Comparison of ENCODE assay signal across 11 cellular contexts in the genomic region with DNA sequence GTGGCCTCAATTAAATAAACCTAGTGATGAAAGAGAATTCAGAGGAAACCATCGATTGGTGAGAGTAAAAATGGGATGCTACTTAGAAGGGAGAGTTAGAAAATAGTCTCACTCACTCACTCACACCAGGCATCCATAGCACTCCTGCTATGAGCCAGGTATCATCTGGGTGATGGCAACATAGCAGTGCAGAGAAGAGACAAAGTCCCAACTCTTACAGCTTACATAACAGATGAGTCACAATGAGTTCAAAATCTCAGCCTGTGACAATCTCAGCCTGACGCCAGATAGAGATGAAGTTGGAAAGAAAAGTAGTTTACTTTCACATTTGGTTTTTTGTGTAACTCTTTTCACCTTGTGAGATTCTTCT. TPM values are rescaled to one million over a fixed set of nuclear protein-coding genes. Genes with fewer than 3 reads are reported as not detected.
A peak's percentile ranks its signal among the peaks of the same experiment; 100 is the strongest.
DNase-seq lines count a peak whose midpoint lies in the region; ATAC-seq, FAIRE-seq and TF ChIP-seq lines count a peak whose summit lies in the region.
"Had no signal": no experiment of that assay in that cellular context is flagged by ENCODE, and none has a peak within 500 bp of the region (broad histone marks: within the 10 kb centered on the region; RNA-seq: fewer than 3 reads in every experiment).

No MANE protein-coding gene starts in this region.

- POLR2A ChIA-PET in OCI-LY7 (lab: Charles Lee): interaction anchor here (0.7 kb wide), 1 partner anchor 264 kb away, joined by 3 read pairs; no protein-coding TSS in a partner anchor

- CTCF ChIA-PET in OCI-LY7 (lab: Charles Lee; ENCODE audit: unreplicated experiment): no interaction called here

- BruUV-seq in OCI-LY7 (replicated peaks; lab: Mats Ljungman, UMichigan): no TSS peak

- no peaks in the 10 kb centered on the region for H3K79me2 ChIP-seq in OCI-LY7 (ENCODE audit: insufficient read depth, low read depth, low read length)

- FAIRE-seq in small intestine (lab: Jason Lieb, UNC): no peak
- FAIRE-seq: kidney had no signal

- H4K20me1 ChIP-seq in OCI-LY7 (ENCODE audit: insufficient read depth, low read length): no peaks in the 10 kb centered on the region

- H3K27me3 ChIP-seq in right cardiac atrium (ENCODE audit: control insufficient read depth, insufficient read depth) (no peaks in the 10 kb centered on the region), small intestine (ENCODE audit: control insufficient read depth in 2 of 2, insufficient read depth in 2 of 2, low read length in 2 of 2) (no peaks in the 10 kb centered on the region)

- H3K9me2 ChIP-seq in OCI-LY7 (ENCODE audit: insufficient read depth, low read length): no peaks in the 10 kb centered on the region

- H3K4me2 ChIP-seq in OCI-LY7 (ENCODE audit: low read length): no peak overlapping the region

- TF ChIP-seq CTCF in OCI-LY7 (conservative IDR thresholded peaks at IDR 0.05; ENCODE audit: low read length): no peak

- no peaks in the 10 kb centered on the region for H3K9me3 ChIP-seq in right cardiac atrium (ENCODE audit: control insufficient read depth, low read length)
- H3K9me3 ChIP-seq in small intestine (ENCODE audit: control insufficient read depth, low read depth): no peaks in the 10 kb centered on the region
- no peaks in the 10 kb centered on the region for H3K9me3 ChIP-seq in OCI-LY7 (ENCODE audit: low read length)
- H3K9me3 ChIP-seq: psoas muscle had no signal

- H3K4me3 ChIP-seq in right cardiac atrium (ENCODE audit: low read length) (no peak overlapping the region), small intestine (ENCODE audit: low read depth in 1 of 2, low read length in 2 of 2) (no peak overlapping the region), OCI-LY7 (ENCODE audit: low read depth, low read length, poor library complexity, severe bottlenecking) (no peak overlapping the region)
- H3K4me3 ChIP-seq: psoas muscle had no signal

- H2AFZ ChIP-seq in OCI-LY7 (ENCODE audit: low read length): no peak overlapping the region

- no peak overlapping the region for H3K27ac ChIP-seq in right cardiac atrium (ENCODE audit: low read length)
- H3K27ac ChIP-seq in small intestine (ENCODE audit: low read depth in 1 of 2, low read length in 1 of 2): peak overlapping the region in 1 of 2 donors; percentile 50
- H3K27ac ChIP-seq in OCI-LY7 (ENCODE audit: low read depth, low read length, poor library complexity, severe bottlenecking): no peak overlapping the region
- H3K27ac ChIP-seq: psoas muscle had no signal

- ATAC-seq in right cardiac atrium: peak; percentile 63 to 80
- no peak for ATAC-seq in GM18907 (IDR thresholded peaks at IDR 0.05; ENCODE audit: unreplicated experiment)

- DNase-seq in H4 (ENCODE audit: low spot score): peak; percentile 67
- peak; percentile 11 for DNase-seq in SW480 (ENCODE audit: low spot score)
- DNase-seq in right cardiac atrium: no peak
- peak; percentile 39 for DNase-seq in small intestine
- DNase-seq in COLO829 (ENCODE audit: low spot score): no peak
- no peak for DNase-seq in HK-2 (ENCODE audit: unreplicated experiment)
- DNase-seq in OCI-LY7 (ENCODE audit: low spot score): no peak
- DNase-seq: NCI-H2029 had no signal

- no peaks in the 10 kb centered on the region for H3K36me3 ChIP-seq in small intestine (ENCODE audit: control insufficient read depth in 2 of 2, insufficient read depth in 2 of 2, low read length in 2 of 2)
- H3K36me3 ChIP-seq in OCI-LY7 (ENCODE audit: insufficient read depth, low read length): no peaks in the 10 kb centered on the region

- intact Hi-C loops in right cardiac atrium (cut with DNase I) (loop anchor here in 1 of 4 donors (10.0 kb wide), 1 partner anchor 172 kb away; no protein-coding TSS in a partner anchor), OCI-LY7 (cut with micrococcal nuclease; ENCODE audit: unreplicated experiment) (no loop called here)

- WGBS in right cardiac atrium: 59% methylated on average over 2 of the region's 2 CpGs
- 48 to 61% (median 50%) methylated on average over 2 of the region's 2 CpGs for WGBS in small intestine, 3 donors

- H3K4me1 ChIP-seq in right cardiac atrium (ENCODE audit: control insufficient read depth, insufficient read depth, low read length) (peaks cover 5% of the 10 kb centered on the region), small intestine (ENCODE audit: control insufficient read depth in 2 of 2, insufficient read depth in 1 of 2, low read depth in 1 of 2, low read length in 1 of 2) (no peaks in the 10 kb centered on the region), OCI-LY7 (ENCODE audit: insufficient read depth, low read length, poor library complexity, severe bottlenecking) (no peaks in the 10 kb centered on the region)
- H3K4me1 ChIP-seq: psoas muscle had no signal

RNA-seq across cellular contexts. Expression of a gene that starts 55.4 kb away (rescaled TPM):
- total RNA-seq in H4 (2014; rRNA removed; shearing (Covaris generic)): 27.8 and 57.4 TPM in 2 replicates
- total RNA-seq in right cardiac atrium (10 to 100 TPM; 12.8 to 17.3 (median 15.6) TPM), OCI-LY7 (2022) (70.4 and 77.1 TPM in 2 replicates)
- polyA plus RNA-seq in right cardiac atrium (19.2 TPM), small intestine (10 to 100 TPM; 20.5 to 26.4 (median 20.6) TPM)
- 66.9 and 74.6 TPM in 2 replicates for total RNA-seq in OCI-LY7 (2014; rRNA removed; shearing (Covaris generic))

Comparison
In these comparisons a context has a peak if more than half of its experiments do, and no peak if none do; other contexts are left out.
1. DNase-seq: peak in H4 (single experiment), SW480 (single experiment) and small intestine (single experiment); none in right cardiac atrium (0 of 3), COLO829 (single experiment), HK-2 (single experiment) and OCI-LY7 (single experiment).